In the genomic region with DNA sequence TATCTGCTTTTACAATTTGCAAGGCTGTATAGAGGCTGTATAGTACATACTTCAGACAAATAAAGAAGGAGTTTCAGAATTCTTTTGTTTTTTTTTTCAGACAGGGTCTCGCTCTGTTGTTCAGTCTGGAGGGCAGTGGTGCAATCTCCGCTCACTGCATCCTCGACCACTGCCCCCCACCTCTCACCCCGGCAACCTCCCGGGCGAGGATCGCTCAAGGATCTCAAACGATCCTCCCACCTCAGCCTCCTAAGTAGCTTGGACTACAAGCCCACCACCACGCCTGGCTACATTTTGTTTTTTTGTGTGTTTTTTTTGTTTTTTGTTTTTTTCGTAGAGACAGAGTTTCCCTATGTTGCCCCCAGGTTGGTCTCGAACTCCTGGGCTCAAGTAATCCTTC, we compare ENCODE assay signal across 1 cellular context.
TF ChIP-seq lines count a peak whose summit lies in the region.

No MANE protein-coding gene starts in this region.

TF ChIP-seq in GM23338, 12 proteins besides CTCF, POLR2A, EP300 and RAD21:
- TF ChIP-seq, protein P1, sequence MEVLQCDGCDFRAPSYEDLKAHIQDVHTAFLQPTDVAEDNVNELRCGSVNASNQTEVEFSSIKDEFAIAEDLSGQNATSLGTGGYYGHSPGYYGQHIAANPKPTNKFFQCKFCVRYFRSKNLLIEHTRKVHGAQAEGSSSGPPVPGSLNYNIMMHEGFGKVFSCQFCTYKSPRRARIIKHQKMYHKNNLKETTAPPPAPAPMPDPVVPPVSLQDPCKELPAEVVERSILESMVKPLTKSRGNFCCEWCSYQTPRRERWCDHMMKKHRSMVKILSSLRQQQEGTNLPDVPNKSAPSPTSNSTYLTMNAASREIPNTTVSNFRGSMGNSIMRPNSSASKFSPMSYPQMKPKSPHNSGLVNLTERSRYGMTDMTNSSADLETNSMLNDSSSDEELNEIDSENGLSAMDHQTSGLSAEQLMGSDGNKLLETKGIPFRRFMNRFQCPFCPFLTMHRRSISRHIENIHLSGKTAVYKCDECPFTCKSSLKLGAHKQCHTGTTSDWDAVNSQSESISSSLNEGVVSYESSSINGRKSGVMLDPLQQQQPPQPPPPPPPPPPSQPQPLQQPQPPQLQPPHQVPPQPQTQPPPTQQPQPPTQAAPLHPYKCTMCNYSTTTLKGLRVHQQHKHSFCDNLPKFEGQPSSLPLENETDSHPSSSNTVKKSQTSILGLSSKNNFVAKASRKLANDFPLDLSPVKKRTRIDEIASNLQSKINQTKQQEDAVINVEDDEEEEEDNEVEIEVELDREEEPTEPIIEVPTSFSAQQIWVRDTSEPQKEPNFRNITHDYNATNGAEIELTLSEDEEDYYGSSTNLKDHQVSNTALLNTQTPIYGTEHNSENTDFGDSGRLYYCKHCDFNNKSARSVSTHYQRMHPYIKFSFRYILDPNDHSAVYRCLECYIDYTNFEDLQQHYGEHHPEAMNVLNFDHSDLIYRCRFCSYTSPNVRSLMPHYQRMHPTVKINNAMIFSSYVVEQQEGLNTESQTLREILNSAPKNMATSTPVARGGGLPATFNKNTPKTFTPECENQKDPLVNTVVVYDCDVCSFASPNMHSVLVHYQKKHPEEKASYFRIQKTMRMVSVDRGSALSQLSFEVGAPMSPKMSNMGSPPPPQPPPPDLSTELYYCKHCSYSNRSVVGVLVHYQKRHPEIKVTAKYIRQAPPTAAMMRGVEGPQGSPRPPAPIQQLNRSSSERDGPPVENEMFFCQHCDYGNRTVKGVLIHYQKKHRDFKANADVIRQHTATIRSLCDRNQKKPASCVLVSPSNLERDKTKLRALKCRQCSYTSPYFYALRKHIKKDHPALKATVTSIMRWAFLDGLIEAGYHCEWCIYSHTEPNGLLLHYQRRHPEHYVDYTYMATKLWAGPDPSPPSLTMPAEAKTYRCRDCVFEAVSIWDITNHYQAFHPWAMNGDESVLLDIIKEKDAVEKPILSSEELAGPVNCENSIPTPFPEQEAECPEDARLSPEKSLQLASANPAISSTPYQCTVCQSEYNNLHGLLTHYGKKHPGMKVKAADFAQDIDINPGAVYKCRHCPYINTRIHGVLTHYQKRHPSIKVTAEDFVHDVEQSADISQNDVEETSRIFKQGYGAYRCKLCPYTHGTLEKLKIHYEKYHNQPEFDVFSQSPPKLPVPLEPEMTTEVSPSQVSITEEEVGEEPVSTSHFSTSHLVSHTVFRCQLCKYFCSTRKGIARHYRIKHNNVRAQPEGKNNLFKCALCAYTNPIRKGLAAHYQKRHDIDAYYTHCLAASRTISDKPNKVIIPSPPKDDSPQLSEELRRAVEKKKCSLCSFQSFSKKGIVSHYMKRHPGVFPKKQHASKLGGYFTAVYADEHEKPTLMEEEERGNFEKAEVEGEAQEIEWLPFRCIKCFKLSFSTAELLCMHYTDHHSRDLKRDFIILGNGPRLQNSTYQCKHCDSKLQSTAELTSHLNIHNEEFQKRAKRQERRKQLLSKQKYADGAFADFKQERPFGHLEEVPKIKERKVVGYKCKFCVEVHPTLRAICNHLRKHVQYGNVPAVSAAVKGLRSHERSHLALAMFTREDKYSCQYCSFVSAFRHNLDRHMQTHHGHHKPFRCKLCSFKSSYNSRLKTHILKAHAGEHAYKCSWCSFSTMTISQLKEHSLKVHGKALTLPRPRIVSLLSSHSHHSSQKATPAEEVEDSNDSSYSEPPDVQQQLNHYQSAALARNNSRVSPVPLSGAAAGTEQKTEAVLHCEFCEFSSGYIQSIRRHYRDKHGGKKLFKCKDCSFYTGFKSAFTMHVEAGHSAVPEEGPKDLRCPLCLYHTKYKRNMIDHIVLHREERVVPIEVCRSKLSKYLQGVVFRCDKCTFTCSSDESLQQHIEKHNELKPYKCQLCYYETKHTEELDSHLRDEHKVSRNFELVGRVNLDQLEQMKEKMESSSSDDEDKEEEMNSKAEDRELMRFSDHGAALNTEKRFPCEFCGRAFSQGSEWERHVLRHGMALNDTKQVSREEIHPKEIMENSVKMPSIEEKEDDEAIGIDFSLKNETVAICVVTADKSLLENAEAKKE (CRISPR knock-in tag; IDR thresholded peaks at IDR 0.05) = no peak
- TF ChIP-seq JUNB (IDR thresholded peaks at IDR 0.05; ENCODE audit: unreplicated experiment) = no peak
- no peak for TF ChIP-seq ETS1 (IDR thresholded peaks at IDR 0.05)
- TF ChIP-seq, protein P2, sequence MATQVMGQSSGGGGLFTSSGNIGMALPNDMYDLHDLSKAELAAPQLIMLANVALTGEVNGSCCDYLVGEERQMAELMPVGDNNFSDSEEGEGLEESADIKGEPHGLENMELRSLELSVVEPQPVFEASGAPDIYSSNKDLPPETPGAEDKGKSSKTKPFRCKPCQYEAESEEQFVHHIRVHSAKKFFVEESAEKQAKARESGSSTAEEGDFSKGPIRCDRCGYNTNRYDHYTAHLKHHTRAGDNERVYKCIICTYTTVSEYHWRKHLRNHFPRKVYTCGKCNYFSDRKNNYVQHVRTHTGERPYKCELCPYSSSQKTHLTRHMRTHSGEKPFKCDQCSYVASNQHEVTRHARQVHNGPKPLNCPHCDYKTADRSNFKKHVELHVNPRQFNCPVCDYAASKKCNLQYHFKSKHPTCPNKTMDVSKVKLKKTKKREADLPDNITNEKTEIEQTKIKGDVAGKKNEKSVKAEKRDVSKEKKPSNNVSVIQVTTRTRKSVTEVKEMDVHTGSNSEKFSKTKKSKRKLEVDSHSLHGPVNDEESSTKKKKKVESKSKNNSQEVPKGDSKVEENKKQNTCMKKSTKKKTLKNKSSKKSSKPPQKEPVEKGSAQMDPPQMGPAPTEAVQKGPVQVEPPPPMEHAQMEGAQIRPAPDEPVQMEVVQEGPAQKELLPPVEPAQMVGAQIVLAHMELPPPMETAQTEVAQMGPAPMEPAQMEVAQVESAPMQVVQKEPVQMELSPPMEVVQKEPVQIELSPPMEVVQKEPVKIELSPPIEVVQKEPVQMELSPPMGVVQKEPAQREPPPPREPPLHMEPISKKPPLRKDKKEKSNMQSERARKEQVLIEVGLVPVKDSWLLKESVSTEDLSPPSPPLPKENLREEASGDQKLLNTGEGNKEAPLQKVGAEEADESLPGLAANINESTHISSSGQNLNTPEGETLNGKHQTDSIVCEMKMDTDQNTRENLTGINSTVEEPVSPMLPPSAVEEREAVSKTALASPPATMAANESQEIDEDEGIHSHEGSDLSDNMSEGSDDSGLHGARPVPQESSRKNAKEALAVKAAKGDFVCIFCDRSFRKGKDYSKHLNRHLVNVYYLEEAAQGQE (IDR thresholded peaks at IDR 0.05; ENCODE audit: unreplicated experiment) = no peak
- TF ChIP-seq CREB1 (CRISPR knock-in tag; IDR thresholded peaks at IDR 0.05; ENCODE audit: low read depth) = no peak
- TF ChIP-seq POLR2AphosphoS5 (IDR thresholded peaks at IDR 0.05; ENCODE audit: low read depth) = no peak
- no peak for TF ChIP-seq ZNF331 (CRISPR knock-in tag; IDR thresholded peaks at IDR 0.05; ENCODE audit: low read depth)
- TF ChIP-seq STAT1 (IDR thresholded peaks at IDR 0.05; ENCODE audit: unreplicated experiment) = no peak
- no peak for TF ChIP-seq NANOG (IDR thresholded peaks at IDR 0.05; ENCODE audit: borderline replicate concordance)
- no peak for TF ChIP-seq EZH2 (IDR thresholded peaks at IDR 0.05; ENCODE audit: low read depth, unreplicated experiment)
- no peak for TF ChIP-seq ZNF114 (CRISPR knock-in tag; IDR thresholded peaks at IDR 0.05)
- TF ChIP-seq EZH2phosphoT487 (IDR thresholded peaks at IDR 0.05; ENCODE audit: unreplicated experiment) = no peak
